ENCODE assay signal across 7 cellular contexts in genomic region chr2:110678457-110679336, GRCh38. TPM values are rescaled to one million over a fixed set of nuclear protein-coding genes. Genes with fewer than 3 reads are reported as not detected.
DNase-seq lines count a peak whose midpoint lies in the region; TF ChIP-seq lines count a peak whose summit lies in the region.

No MANE protein-coding gene starts in this region.

- in situ Hi-C loops in transverse colon (cut with MboI; ENCODE audit: low pct_ligation_motif_present in 1 of 4, low pct_unique_long_range_greater_than_20kb in 1 of 4, low sequenced_read_pairs in 3 of 4), result no loop called here

- H3K27me3 Mint-ChIP-seq in activated CD4-positive, alpha-beta T cell treated with anti-CD3 and anti-CD28 coated beads, Interleukin-2, amount 10 ng/mL, durations not matched to agents 7 days and 5 days, result peaks cover 3% of the 10 kb centered on the region
- H3K27me3 Mint-ChIP-seq in endothelial cell (ENCODE audit: unreplicated experiment), result peaks cover 2% of the 10 kb centered on the region

- H3K4me3 Mint-ChIP-seq in activated CD4-positive, alpha-beta T cell treated with anti-CD3 and anti-CD28 coated beads, Interleukin-2, amount 10 ng/mL, durations not matched to agents 7 days and 5 days, result peak overlapping the region; percentile 87
- peak overlapping the region; percentile 99 for H3K4me3 Mint-ChIP-seq in endothelial cell (ENCODE audit: unreplicated experiment)

- H3K27me3 ChIP-seq in mucosa of stomach (ENCODE audit: control insufficient read depth, insufficient read depth, low read length) (peaks cover 8% of the 10 kb centered on the region), transverse colon (no peaks in the 10 kb centered on the region)

- peak overlapping the region; percentile 90 for H3K9ac ChIP-seq in mucosa of stomach (ENCODE audit: low read length)

- H3K36me3 Mint-ChIP-seq in activated CD4-positive, alpha-beta T cell treated with anti-CD3 and anti-CD28 coated beads, Interleukin-2, amount 10 ng/mL, durations not matched to agents 7 days and 5 days (ENCODE audit: low read depth), result peaks cover 21% of the 10 kb centered on the region
- H3K36me3 Mint-ChIP-seq in endothelial cell (ENCODE audit: low read depth, unreplicated experiment), result no peaks in the 10 kb centered on the region

- intact Hi-C loops in transverse colon (cut with DNase I; ENCODE audit: low total_unique reads), result no loop called here

- CTCF ChIA-PET in activated CD4-positive, alpha-beta T cell treated with anti-CD3 and anti-CD28 coated beads, Interleukin-2, amount 10 ng/mL, durations not matched to agents 7 days and 5 days (lab: Charles Lee), result interaction anchor here (0.6 to 2.5 kb wide), 7 partner anchors 8 to 96 kb away, joined by 3 to 7 read pairs (median 3); no protein-coding TSS in a partner anchor

- H3K4me3 ChIP-seq in mucosa of stomach (ENCODE audit: low read length) (peak overlapping the region; percentile 98), transverse colon (peak overlapping the region; percentile 61 to 71 (median 68))

- H3K27ac Mint-ChIP-seq in activated CD4-positive, alpha-beta T cell treated with anti-CD3 and anti-CD28 coated beads, Interleukin-2, amount 10 ng/mL, durations not matched to agents 7 days and 5 days, result peak overlapping the region; percentile 97
- H3K27ac Mint-ChIP-seq in endothelial cell (ENCODE audit: unreplicated experiment), result peak overlapping the region; percentile 67

- TF ChIP-seq POLR2A in transverse colon (IDR thresholded peaks at IDR 0.05), result no peak

- H3K4me1 Mint-ChIP-seq in activated CD4-positive, alpha-beta T cell treated with anti-CD3 and anti-CD28 coated beads, Interleukin-2, amount 10 ng/mL, durations not matched to agents 7 days and 5 days, result peaks cover 36% of the 10 kb centered on the region
- peaks cover 15% of the 10 kb centered on the region for H3K4me1 Mint-ChIP-seq in endothelial cell (ENCODE audit: unreplicated experiment)

- peak overlapping the region; percentile 88 to 89 (median 89) for H3K27ac ChIP-seq in transverse colon

- DNase-seq in GM10266 (ENCODE audit: extremely low spot score) (peak; percentile 11), Kasumi-1 (lab: John Stamatoyannopoulos, UW) (peak; percentile 51 to 59), endothelial cell (ENCODE audit: low spot score) (peak; percentile 6), transverse colon (peak; percentile 18), NCI-H2029 (lab: John Stamatoyannopoulos, UW) (no peak)
- DNase-seq in activated CD4-positive, alpha-beta T cell treated with anti-CD3 and anti-CD28 coated beads, Interleukin-2, amount 10 ng/mL, durations not matched to agents 7 days and 5 days, result peak; percentile 20

- H3K36me3 ChIP-seq in mucosa of stomach (ENCODE audit: control insufficient read depth, insufficient read depth, low read length) (no peaks in the 10 kb centered on the region), transverse colon (no peaks in the 10 kb centered on the region)

- H3K4me1 ChIP-seq in mucosa of stomach (ENCODE audit: control insufficient read depth, insufficient read depth, low read length) (peaks cover 9% of the 10 kb centered on the region), transverse colon (peaks cover 0 to 31% (median 15%) of the 10 kb centered on the region in 4 donors)

- TF ChIP-seq EP300 in transverse colon (IDR thresholded peaks at IDR 0.05; ENCODE audit: low read depth), result no peak

- TF ChIP-seq CTCF in GM10266 (IDR thresholded peaks at IDR 0.05; ENCODE audit: control insufficient read depth, insufficient read depth, low read depth, missing control alignments) (no peak), endothelial cell (IDR thresholded peaks at IDR 0.05; ENCODE audit: unreplicated experiment) (no peak), transverse colon (IDR thresholded peaks at IDR 0.05) (no peak)

- no peaks in the 10 kb centered on the region for H3K9me3 ChIP-seq in mucosa of stomach (ENCODE audit: control insufficient read depth, low read length)
- H3K9me3 ChIP-seq in transverse colon, result no peaks in the 10 kb centered on the region

- 0 to 1% methylated on average over 1 to 28 of the region's 28 CpGs for WGBS in transverse colon (ENCODE audit: low coverage in 1 of 2), 2 donors

- H3K9me3 Mint-ChIP-seq in activated CD4-positive, alpha-beta T cell treated with anti-CD3 and anti-CD28 coated beads, Interleukin-2, amount 10 ng/mL, durations not matched to agents 7 days and 5 days, result no peaks in the 10 kb centered on the region
- H3K9me3 Mint-ChIP-seq in endothelial cell (ENCODE audit: unreplicated experiment), result no peaks in the 10 kb centered on the region

- POLR2A ChIA-PET in activated CD4-positive, alpha-beta T cell treated with anti-CD3 and anti-CD28 coated beads, Interleukin-2, amount 10 ng/mL, durations not matched to agents 7 days and 5 days (lab: Charles Lee), result interaction anchor here (0.5 to 1.1 kb wide), 3 partner anchors 35 to 521 kb away, joined by 3 read pairs; no protein-coding TSS in a partner anchor

RNA-seq across cellular contexts. Expression of gene BUB1, which starts 0.8 kb away (rescaled TPM):
- total RNA-seq in activated CD4-positive, alpha-beta T cell treated with anti-CD3 and anti-CD28 coated beads, Interleukin-2, amount 10 ng/mL, durations not matched to agents 7 days and 5 days, result 100 to 1,000 TPM; 118 to 141 TPM
- 12.5 TPM for total RNA-seq in endothelial cell (ENCODE audit: unreplicated experiment)
- 10 to 100 TPM in 1 of 4 donors, 1 to 10 TPM in 3; 1.3 to 15.1 (median 4.0) TPM for total RNA-seq in transverse colon

RNA-seq across cellular contexts. Expression of gene ACOXL, which starts 53.7 kb away (rescaled TPM):
- under 1 TPM in 1 of 2 experiments, not detected in 1; 0.15 TPM for total RNA-seq in activated CD4-positive, alpha-beta T cell treated with anti-CD3 and anti-CD28 coated beads, Interleukin-2, amount 10 ng/mL, durations not matched to agents 7 days and 5 days
- total RNA-seq in endothelial cell (ENCODE audit: unreplicated experiment), result 0.44 TPM
- 1 to 10 TPM in 2 of 4 donors, under 1 TPM in 1, not detected in 1; 0.55 to 5.2 (median 1.1) TPM for total RNA-seq in transverse colon
